Comparison of ENCODE assay signal across 14 cellular contexts in the genomic region with DNA sequence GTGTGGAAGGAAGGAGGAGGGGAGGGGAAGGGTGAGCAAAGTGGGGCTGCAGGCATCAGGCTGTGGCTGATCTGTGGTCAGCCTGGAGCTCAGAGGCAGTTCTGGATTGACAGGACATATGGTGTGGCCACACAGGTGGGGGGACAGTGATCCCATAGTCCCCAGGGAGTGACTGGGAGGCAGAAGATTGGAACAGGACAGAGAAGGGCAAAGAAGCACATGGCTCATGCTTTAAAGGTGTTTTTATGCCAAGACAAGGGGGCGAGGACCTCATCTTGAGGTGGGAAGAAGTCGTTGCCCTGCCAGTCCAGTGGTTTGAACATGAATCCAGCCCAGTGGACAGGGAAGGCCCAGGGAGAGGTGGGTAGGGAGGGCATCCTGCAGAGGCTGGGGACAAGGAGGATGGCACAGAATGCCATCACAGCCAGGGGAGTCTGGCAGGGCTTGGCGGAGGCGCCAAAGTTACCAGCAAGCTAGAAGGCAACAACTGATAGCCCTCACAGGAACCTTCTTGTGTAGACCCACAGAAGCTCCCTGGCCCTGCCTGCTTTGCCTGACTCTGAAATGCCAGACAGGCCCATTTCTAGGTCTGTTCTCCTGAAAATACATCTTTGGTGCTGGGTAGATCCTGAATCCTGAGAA. TPM values are rescaled to one million over a fixed set of nuclear protein-coding genes. Genes with fewer than 3 reads are reported as not detected.
DNase-seq lines count a peak whose midpoint lies in the region; ATAC-seq and TF ChIP-seq lines count a peak whose summit lies in the region.
"Had no signal": no experiment of that assay in that cellular context is flagged by ENCODE, and none has a peak within 500 bp of the region (broad histone marks: within the 10 kb centered on the region; RNA-seq: fewer than 3 reads in every experiment).

No MANE protein-coding gene starts in this region.

- no peaks in the 10 kb centered on the region for H3K9me3 Mint-ChIP-seq in CD4-positive, alpha-beta T cell
- H3K9me3 Mint-ChIP-seq in IgD-negative memory B cell (no peaks in the 10 kb centered on the region), neural crest cell (no peaks in the 10 kb centered on the region)

- no peak for TF ChIP-seq CTCF in CD4-positive, alpha-beta T cell (IDR thresholded peaks at IDR 0.05)
- TF ChIP-seq CTCF in neural crest cell (conservative IDR thresholded peaks at IDR 0.05) (no peak), lower lobe of right lung (IDR thresholded peaks at IDR 0.05) (no peak)

- intact Hi-C loops in CD4-positive, alpha-beta T cell (cut with DNase I, micrococcal nuclease), result no loop called here
- intact Hi-C loops in lower lobe of right lung (cut with DNase I), result no loop called here

- no peak overlapping the region for H3K27ac ChIP-seq in CD4-positive, alpha-beta T cell (ENCODE audit: low read depth, low read length)
- no peak overlapping the region for H3K27ac ChIP-seq in lower lobe of right lung
- H3K27ac ChIP-seq: BLaER1 had no signal

- no peak for ATAC-seq in CD4-positive, alpha-beta T cell (ENCODE audit: poor library complexity)
- ATAC-seq in lower lobe of right lung, result no peak
- ATAC-seq: activated CD4-positive, CD25-positive, alpha-beta regulatory T cell treated with anti-CD3 and anti-CD28 coated beads, Interleukin-2, amount 50 U/mL, for 24 hours had no signal

- H3K9ac ChIP-seq in adipocyte (ENCODE audit: low read length), result peak overlapping the region; percentile 43

- peaks cover 32% of the 10 kb centered on the region for H3K36me3 ChIP-seq in adipocyte (ENCODE audit: control insufficient read depth, insufficient read depth, low read length, severe bottlenecking)
- H3K36me3 ChIP-seq in lower lobe of right lung, result peaks cover 45% of the 10 kb centered on the region

- H3K27me3 Mint-ChIP-seq in CD4-positive, alpha-beta T cell, result no peaks in the 10 kb centered on the region
- H3K27me3 Mint-ChIP-seq in IgD-negative memory B cell (no peaks in the 10 kb centered on the region), neural crest cell (ENCODE audit: low read depth) (peaks cover 4% of the 10 kb centered on the region)

- H3K4me3 ChIP-seq in adipocyte (ENCODE audit: low read length) (no peak overlapping the region), lower lobe of right lung (no peak overlapping the region)
- H3K4me3 ChIP-seq: BLaER1 had no signal

- peak overlapping the region; percentile 79 for H3K27ac Mint-ChIP-seq in CD4-positive, alpha-beta T cell
- H3K27ac Mint-ChIP-seq in IgD-negative memory B cell (peak overlapping the region in 1 of 3 donors; percentile 21), neural crest cell (ENCODE audit: unreplicated experiment) (no peak overlapping the region)

- peaks cover 64% of the 10 kb centered on the region for H3K4me1 Mint-ChIP-seq in CD4-positive, alpha-beta T cell (ENCODE audit: low read depth)
- H3K4me1 Mint-ChIP-seq in IgD-negative memory B cell (peaks cover 13 to 27% (median 23%) of the 10 kb centered on the region in 3 donors), neural crest cell (peaks cover 20% of the 10 kb centered on the region)

- peaks cover 30% of the 10 kb centered on the region for H3K4me1 ChIP-seq in adipocyte (ENCODE audit: control insufficient read depth, insufficient read depth, low read length)
- H3K4me1 ChIP-seq in lower lobe of right lung, result peaks cover 37% of the 10 kb centered on the region

- peak in 1 of 10 experiments; percentile 31 for DNase-seq in CD4-positive, alpha-beta T cell
- no peak for DNase-seq in adipocyte (ENCODE audit: low read depth)
- no peak for DNase-seq in neural crest cell (ENCODE audit: low read depth, low spot score)
- no peak for DNase-seq in NCI-H345 treated with DMSO at 0.1 percent for 48 hours (lab: John Stamatoyannopoulos, UW; ENCODE audit: unreplicated experiment)
- no peak for DNase-seq in lower lobe of right lung
- no peak for DNase-seq in NCI-H2107 (lab: John Stamatoyannopoulos, UW)
- DNase-seq: NCI-H2171; NK-92 treated with Interleukin-12 subunit alpha and Interleukin-12 subunit beta, amount 100 ng/mL, for 24 hours had no signal

- POLR2A ChIA-PET in CD4-positive, alpha-beta T cell (lab: Charles Lee), result interaction anchor here (0.8 to 1.0 kb wide), 2 partner anchors 46 to 113 kb away, joined by 3 to 4 read pairs; no protein-coding TSS in a partner anchor

- H3K4me3 Mint-ChIP-seq in CD4-positive, alpha-beta T cell, result peak overlapping the region; percentile 95
- H3K4me3 Mint-ChIP-seq in IgD-negative memory B cell (peak overlapping the region in 3 of 4 donors; percentile 21 to 54 (median 26)), neural crest cell (peak overlapping the region; percentile 73)

- no peaks in the 10 kb centered on the region for H3K27me3 ChIP-seq in CD4-positive, alpha-beta T cell (ENCODE audit: control insufficient read depth, insufficient read depth, low read length)
- no peaks in the 10 kb centered on the region for H3K27me3 ChIP-seq in adipocyte (replicated peaks; ENCODE audit: control insufficient read depth, insufficient read depth, low read length)
- H3K27me3 ChIP-seq in lower lobe of right lung (ENCODE audit: low read depth), result no peaks in the 10 kb centered on the region
- H3K27me3 ChIP-seq: BLaER1 had no signal

- CTCF ChIA-PET in CD4-positive, alpha-beta T cell (lab: Charles Lee), result interaction anchor here (1.3 kb wide), 1 partner anchor 244 kb away, joined by 4 read pairs; no protein-coding TSS in a partner anchor

- H3K36me3 Mint-ChIP-seq in CD4-positive, alpha-beta T cell (ENCODE audit: low read depth), result peaks cover 77% of the 10 kb centered on the region
- H3K36me3 Mint-ChIP-seq in IgD-negative memory B cell (peaks cover 2% of the 10 kb centered on the region), neural crest cell (ENCODE audit: low read depth) (peaks cover 3% of the 10 kb centered on the region)

- H3K9me3 ChIP-seq in CD4-positive, alpha-beta T cell (ENCODE audit: control insufficient read depth, low read length), result no peaks in the 10 kb centered on the region
- H3K9me3 ChIP-seq in adipocyte (ENCODE audit: control insufficient read depth, low read length) (no peaks in the 10 kb centered on the region), lower lobe of right lung (no peaks in the 10 kb centered on the region)
- H3K9me3 ChIP-seq: BLaER1 had no signal

RNA-seq across cellular contexts. Expression of a gene that starts 3.1 kb away (rescaled TPM):
- total RNA-seq in CD4-positive, alpha-beta T cell, result 10 to 100 TPM; 69.5 to 72.7 TPM
- 44.4 TPM for polyA plus RNA-seq in IgD-negative memory B cell
- 41.3 and 44.3 TPM in 2 replicates for total RNA-seq in neural crest cell
- total RNA-seq in lower lobe of right lung, result 54.2 TPM

RNA-seq across cellular contexts. Expression of a gene that starts 3.4 kb away (rescaled TPM):
- total RNA-seq in CD4-positive, alpha-beta T cell, result 100 to 1,000 TPM in 1 of 2 experiments, 10 to 100 TPM in 1; 99.6 to 104 TPM
- 65.7 TPM for polyA plus RNA-seq in IgD-negative memory B cell
- total RNA-seq in neural crest cell, result 115 and 122 TPM in 2 replicates
- 103 TPM for total RNA-seq in lower lobe of right lung

RNA-seq across cellular contexts. Expression of a gene that starts 11.2 kb away (rescaled TPM):
- not detected for total RNA-seq in CD4-positive, alpha-beta T cell
- polyA plus RNA-seq in IgD-negative memory B cell, result not detected
- total RNA-seq in neural crest cell (not detected in 2 replicates), lower lobe of right lung (not detected)
- total RNA-seq: H1, mesenteric fat pad, pulmonary artery endothelial cell had no signal
- polyA plus RNA-seq: H1 had no signal

RNA-seq across cellular contexts. Expression of a gene that starts 32.1 kb away (rescaled TPM):
- total RNA-seq in CD4-positive, alpha-beta T cell, result 10 to 100 TPM; 16.4 to 18.0 TPM
- 11.6 TPM for polyA plus RNA-seq in IgD-negative memory B cell
- 23.3 and 24.0 TPM in 2 replicates for total RNA-seq in neural crest cell
- total RNA-seq in lower lobe of right lung, result 17.6 TPM

RNA-seq across cellular contexts. Expression of a gene that starts 32.7 kb away (rescaled TPM):
- total RNA-seq in CD4-positive, alpha-beta T cell, result 10 to 100 TPM; 56.9 to 57.8 TPM
- polyA plus RNA-seq in IgD-negative memory B cell, result 179 TPM
- total RNA-seq in neural crest cell, result 136 and 146 TPM in 2 replicates
- total RNA-seq in lower lobe of right lung, result 89.5 TPM

Comparison
In these comparisons a context has a peak if more than half of its experiments do, and no peak if none do; other contexts are left out.
1. H3K4me3 Mint-ChIP-seq: peak in every context shown above with its lines; median percentile 95 in CD4-positive, alpha-beta T cell; 73 in neural crest cell; 26 in IgD-negative memory B cell.